In genomic region chr1:192363177-192363576, GRCh38 we compare ENCODE assay signal across 31 cellular contexts. TPM values are rescaled to one million over a fixed set of nuclear protein-coding genes. Genes with fewer than 3 reads are reported as not detected.
DNase-seq lines count a peak whose midpoint lies in the region; ATAC-seq, FAIRE-seq and TF ChIP-seq lines count a peak whose summit lies in the region.
"Had no signal": no experiment of that assay in that cellular context is flagged by ENCODE, and none has a peak within 500 bp of the region (broad histone marks: within the 10 kb centered on the region; RNA-seq: fewer than 3 reads in every experiment).

No MANE protein-coding gene starts in this region.

- intact Hi-C loops in PC-3 (cut with micrococcal nuclease): no loop called here

- DNase-seq in D721Med (ENCODE audit: insufficient read length, low spot score) (no peak), HFF-Myc (ENCODE audit: extremely low read depth, low read depth) (no peak), PC-3 (no peak), epithelial cell of esophagus (ENCODE audit: low read depth) (peak; percentile 15), NCI-H748 treated with DMSO at 0.1 percent for 48 hours (lab: John Stamatoyannopoulos, UW) (no peak), HCEC 1CT (no peak), kidney tubule cell (ENCODE audit: low spot score) (no peak)
- DNase-seq in activated CD4-positive, CD25-positive, alpha-beta regulatory T cell treated with anti-CD3 and anti-CD28 coated beads, Interleukin-2, amount 50 U/mL, for 72 hours: no peak
- DNase-seq: activated naive CD8-positive, alpha-beta T cell treated with anti-CD3 and anti-CD28 coated beads for 36 hours; DMS 273 treated with DMSO at 0.1 percent for 48 hours; effector CD4-positive, alpha-beta T cell; gastrocnemius medialis; GF-D8; hippocampal formation; midbrain; NCI-H1105 treated with DMSO at 0.1 percent for 48 hours; NCI-H2107; NCI-H446 treated with DMSO at 0.1 percent for 48 hours; right lobe of liver; WERI-Rb-1 had no signal

- H3K9ac ChIP-seq in PC-3 (ENCODE audit: low read length): no peak overlapping the region
- H3K9ac ChIP-seq: KMS-11, parathyroid adenoma had no signal

- no peaks in the 10 kb centered on the region for H4K20me1 ChIP-seq in PC-3 (ENCODE audit: low read length)

- no peaks in the 10 kb centered on the region for H3K36me3 ChIP-seq in PC-3 (ENCODE audit: low read depth, low read length)
- H3K36me3 ChIP-seq: gastrocnemius medialis, right lobe of liver, WERI-Rb-1 had no signal

- no peaks in the 10 kb centered on the region for H3F3A ChIP-seq in PC-3 (ENCODE audit: low read length, unreplicated experiment)

- POLR2A ChIA-PET in PC-3 (lab: Charles Lee; ENCODE audit: unreplicated experiment): no interaction called here

- H3K9me2 ChIP-seq in PC-3 (replicated peaks; ENCODE audit: low read length): no peaks in the 10 kb centered on the region

- H3K4me3 ChIP-seq in HFF-Myc (replicated peaks; ENCODE audit: low read depth, low read length): no peak overlapping the region
- no peak overlapping the region for H3K4me3 ChIP-seq in PC-3 (ENCODE audit: low read length)
- no peak overlapping the region for H3K4me3 ChIP-seq in epithelial cell of esophagus (ENCODE audit: low read length)
- H3K4me3 ChIP-seq: gastrocnemius medialis, right lobe of liver, SK-N-MC had no signal

- peaks cover 8% of the 10 kb centered on the region; the same call in 1 of the 2 replicates for H3K27me3 ChIP-seq in PC-3 (ENCODE audit: low read length)
- H3K27me3 ChIP-seq: gastrocnemius medialis, right lobe of liver had no signal

- no peaks in the 10 kb centered on the region for H3K9me3 ChIP-seq in PC-3 (ENCODE audit: low read length)
- H3K9me3 ChIP-seq: gastrocnemius medialis, right lobe of liver had no signal

- no TSS peak for BruUV-seq in PC-3 (replicated peaks; lab: Mats Ljungman, UMichigan)

- TF ChIP-seq CTCF in D721Med (IDR thresholded peaks at IDR 0.05; ENCODE audit: insufficient read depth, missing control alignments) (no peak), HFF-Myc (IDR thresholded peaks at IDR 0.05; ENCODE audit: low read depth, low read length, missing control alignments) (peak; percentile 5), PC-3 (conservative IDR thresholded peaks at IDR 0.05; ENCODE audit: low read depth, low read length) (0 out of 2 replicates have a peak, but pooled peaks have one; percentile 16), epithelial cell of esophagus (IDR thresholded peaks at IDR 0.05; ENCODE audit: insufficient read depth, low read depth, low read length, missing control alignments) (peak; percentile 16)

- no peak overlapping the region for H3K27ac ChIP-seq in PC-3 (ENCODE audit: low read length)
- H3K27ac ChIP-seq: gastrocnemius medialis, KMS-11, parathyroid adenoma, right lobe of liver, SK-N-MC, WERI-Rb-1 had no signal

- CTCF ChIA-PET in PC-3 (lab: Charles Lee): no interaction called here

- FAIRE-seq in D721Med (lab: Jason Lieb, UNC): peak; percentile 74
- FAIRE-seq: GM12891, urothelium cell line had no signal

- H2AFZ ChIP-seq in PC-3 (ENCODE audit: low read length): no peak overlapping the region
- H2AFZ ChIP-seq: parathyroid adenoma had no signal

- H3K4me2 ChIP-seq in PC-3 (ENCODE audit: low read length): no peak overlapping the region
- H3K4me2 ChIP-seq: KMS-11 had no signal

- no peak for ATAC-seq in PC-3
- ATAC-seq: activated T-helper 17 cell treated with anti-CD3 and anti-CD28 coated beads, Interleukin-2, amount 50 U/mL, for 72 hours; esophagus mucosa; gastrocnemius medialis; natural killer cell treated with Interleukin-12 subunit alpha and Interleukin-12 subunit beta and Interleukin-15 and Interleukin-18, amount 100 ng/mL, for 72 hours; right lobe of liver had no signal

- H3K79me2 ChIP-seq in PC-3 (ENCODE audit: low read length): no peaks in the 10 kb centered on the region
- H3K79me2 ChIP-seq: parathyroid adenoma had no signal

- H3K4me1 ChIP-seq in PC-3 (ENCODE audit: insufficient read depth, low read length): no peaks in the 10 kb centered on the region
- H3K4me1 ChIP-seq: gastrocnemius medialis, parathyroid adenoma, right lobe of liver had no signal

RNA-seq across cellular contexts. Expression of gene RGS21, which starts 46.4 kb away (rescaled TPM):
- total RNA-seq in PC-3 (2014; rRNA removed): not detected in 2 replicates
- total RNA-seq: activated naive CD8-positive, alpha-beta T cell treated with anti-CD3 and anti-CD28 coated beads for 36 hours; activated T-helper 17 cell treated with anti-CD3 and anti-CD28 coated beads, Interleukin-2, amount 50 U/mL, for 72 hours; cerebellum; esophagus mucosa; gastrocnemius medialis; liver; natural killer cell treated with Interleukin-12 subunit alpha and Interleukin-12 subunit beta and Interleukin-15 and Interleukin-18, amount 100 ng/mL, for 72 hours; right lobe of liver; RPMI7951 had no signal
